10 cellular contexts compared by ENCODE assay signal in the genomic region with DNA sequence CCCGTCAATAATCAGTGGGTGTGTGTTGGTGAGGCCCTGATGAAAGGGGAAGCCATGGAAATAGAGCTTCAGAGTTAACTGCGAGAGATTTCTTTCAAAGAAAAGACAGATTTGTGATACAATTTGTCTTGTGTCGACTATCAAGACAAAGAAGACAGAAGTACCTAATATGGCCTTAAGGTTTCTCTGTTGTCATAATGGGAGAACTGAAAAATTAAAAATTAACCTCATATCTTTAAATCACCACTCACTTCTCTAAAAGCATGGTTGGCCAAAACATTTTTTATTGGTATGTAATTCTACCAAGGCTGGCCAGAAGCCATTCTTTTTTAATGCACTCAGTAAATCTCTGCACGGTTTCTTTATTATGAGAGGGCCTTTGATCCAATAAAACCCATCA.
"Had no signal": no experiment of that assay in that cellular context is flagged by ENCODE, and none has a peak within 500 bp of the region (broad histone marks: within the 10 kb centered on the region; RNA-seq: fewer than 3 reads in every experiment).

No MANE protein-coding gene starts in this region.

- H3K36me3 Mint-ChIP-seq: IgD-negative memory B cell had no signal

- H3K27ac Mint-ChIP-seq: GM23338, H9, IgD-negative memory B cell had no signal

- H3K4me1 Mint-ChIP-seq: IgD-negative memory B cell had no signal

- H3K9me3 Mint-ChIP-seq: GM23338, H9 had no signal

- DNase-seq: H9, HCEC 1CT, KBM-7 had no signal

- FAIRE-seq: H1, H54, HepG2 had no signal

- ATAC-seq: GM23338, HepG2 had no signal

- H3K4me3 Mint-ChIP-seq: GM23338, H9, IgD-negative memory B cell had no signal

- H3K27ac ChIP-seq: HL-60, KMS-11 had no signal

- H3K4me3 ChIP-seq: GM23338 had no signal
